ENCODE assay signal across 21 cellular contexts in the genomic region with DNA sequence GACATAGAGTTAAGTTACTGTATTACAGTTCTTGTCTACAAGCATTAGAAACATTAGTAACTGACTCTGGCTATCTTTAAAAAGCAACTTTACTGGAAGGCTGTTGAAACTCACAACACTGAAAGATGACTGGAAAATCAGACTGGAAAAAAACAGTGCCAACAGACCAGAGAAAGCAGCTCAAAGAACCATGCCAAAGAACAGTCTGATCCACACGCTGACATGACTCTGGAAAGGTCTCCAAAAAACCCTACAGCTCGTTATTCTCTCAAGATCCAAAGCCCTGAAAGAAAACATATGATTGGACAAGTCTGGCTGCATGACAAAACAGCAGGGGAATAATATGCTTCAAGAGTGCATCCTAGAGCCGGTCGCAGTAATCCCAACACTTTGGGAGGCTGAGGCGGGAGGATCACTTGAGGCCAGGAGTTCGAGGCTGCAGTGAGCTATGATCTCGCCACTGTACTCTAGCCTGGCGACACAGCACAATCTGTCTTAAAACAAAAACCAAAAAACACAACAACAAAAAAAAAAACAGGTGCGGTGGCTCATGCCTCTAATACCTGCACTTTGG. TPM values are rescaled to one million over a fixed set of nuclear protein-coding genes. Genes with fewer than 3 reads are reported as not detected.
A peak's percentile ranks its signal among the peaks of the same experiment; 100 is the strongest.
DNase-seq lines count a peak whose midpoint lies in the region; ATAC-seq, FAIRE-seq and TF ChIP-seq lines count a peak whose summit lies in the region.
"Had no signal": no experiment of that assay in that cellular context is flagged by ENCODE, and none has a peak within 500 bp of the region (broad histone marks: within the 10 kb centered on the region; RNA-seq: fewer than 3 reads in every experiment).

No MANE protein-coding gene starts in this region.

- FAIRE-seq in K562 (lab: Jason Lieb, UNC), result no peak
- FAIRE-seq: GM12892 had no signal

- H3K9me3 Mint-ChIP-seq in T-helper 2 cell treated with Interferon-gamma antibody and Interleukin-4, amounts not matched to agents 5 μg/mL and 100 μg/mL, for 36 hours, result no peaks in the 10 kb centered on the region
- no peaks in the 10 kb centered on the region for H3K9me3 Mint-ChIP-seq in stimulated activated naive B cell treated with anti-CD40 and anti-IgM and Interleukin-4, amounts not matched to agents 10 μg/mL and 1 μg/mL and 100 μg/mL, for 72 hours
- H3K9me3 Mint-ChIP-seq: activated B cell treated with CpG ODN at 0.5 μM for 24 hours; CD4-positive, alpha-beta memory T cell; HFFc6 had no signal

- no peak overlapping the region for H2AFZ ChIP-seq in K562 (ENCODE audit: low read depth, low read length)

- no peaks in the 10 kb centered on the region for H3K27me3 Mint-ChIP-seq in T-helper 2 cell treated with Interferon-gamma antibody and Interleukin-4, amounts not matched to agents 5 μg/mL and 100 μg/mL, for 36 hours (ENCODE audit: low read depth)
- no peaks in the 10 kb centered on the region for H3K27me3 Mint-ChIP-seq in stimulated activated naive B cell treated with anti-CD40 and anti-IgM and Interleukin-4, amounts not matched to agents 10 μg/mL and 1 μg/mL and 100 μg/mL, for 72 hours
- H3K27me3 Mint-ChIP-seq: activated B cell treated with CpG ODN at 0.5 μM for 24 hours; CD4-positive, alpha-beta memory T cell had no signal

- CTCF ChIA-PET in K562 (lab: Yijun Ruan, JAX; ENCODE audit: low intra/inter-chr PET ratio), result no interaction called here

- no peak overlapping the region for H3K4me3 ChIP-seq in K562
- H3K4me3 ChIP-seq in left ventricle myocardium inferior, result no peak overlapping the region
- H3K4me3 ChIP-seq: lung, thyroid gland had no signal

- BruUV-seq in K562 (replicated peaks; lab: Mats Ljungman, UMichigan), result no TSS peak

- H3K4me3 Mint-ChIP-seq in T-helper 2 cell treated with Interferon-gamma antibody and Interleukin-4, amounts not matched to agents 5 μg/mL and 100 μg/mL, for 36 hours, result no peak overlapping the region
- no peak overlapping the region for H3K4me3 Mint-ChIP-seq in stimulated activated naive B cell treated with anti-CD40 and anti-IgM and Interleukin-4, amounts not matched to agents 10 μg/mL and 1 μg/mL and 100 μg/mL, for 72 hours
- H3K4me3 Mint-ChIP-seq: activated B cell treated with CpG ODN at 0.5 μM for 24 hours, HFFc6 had no signal

- TF ChIP-seq CTCF in K562 (IDR thresholded peaks at IDR 0.05 in 2 of 3, conservative IDR thresholded peaks at IDR 0.05 in 1 of 3; ENCODE audit: insufficient read depth in 2 of 3, low read depth in 1 of 3, low read length in 3 of 3) (no peak), left ventricle myocardium inferior (IDR thresholded peaks at IDR 0.05; ENCODE audit: borderline replicate concordance) (no peak)

- 94% methylated on average over 9 of the region's 9 CpGs for WGBS in K562 (ENCODE audit: insufficient coverage, low coverage, missing lambda C conversion rate)

- no peak overlapping the region for H3K27ac ChIP-seq in K562 (ENCODE audit: extremely low read depth, low read depth, low read length)
- peak overlapping the region; percentile 70 for H3K27ac ChIP-seq in left ventricle myocardium inferior (replicated peaks)
- H3K27ac ChIP-seq: HL-60, thyroid gland had no signal

- DNase-seq in T-helper 2 cell treated with Interferon-gamma antibody and Interleukin-4, amounts not matched to agents 5 μg/mL and 100 μg/mL, for 36 hours (ENCODE audit: low spot score), result no peak
- DNase-seq in T-helper 2 cell (no peak), K562 (ENCODE audit: extremely low read depth in 1 of 4, low spot score in 3 of 4) (no peak), left ventricle myocardium inferior (no peak), amygdala (lab: John Stamatoyannopoulos, UW) (no peak)
- no peak for DNase-seq in stimulated activated naive B cell treated with anti-CD40 and anti-IgM and Interleukin-4, amounts not matched to agents 10 μg/mL and 1 μg/mL and 100 μg/mL, for 72 hours
- DNase-seq: 8988T; activated B cell treated with CpG ODN at 0.5 μM for 24 hours; amniotic stem cell; CD4-positive, alpha-beta memory T cell; EL; HFFc6; Karpas-422; NCI-H510A treated with DMSO at 0.1 percent for 48 hours; SW 1271; thyroid gland had no signal

- H3K36me3 Mint-ChIP-seq in T-helper 2 cell treated with Interferon-gamma antibody and Interleukin-4, amounts not matched to agents 5 μg/mL and 100 μg/mL, for 36 hours (ENCODE audit: low read depth), result peaks cover 56% of the 10 kb centered on the region
- H3K36me3 Mint-ChIP-seq in stimulated activated naive B cell treated with anti-CD40 and anti-IgM and Interleukin-4, amounts not matched to agents 10 μg/mL and 1 μg/mL and 100 μg/mL, for 72 hours, result peaks cover 17 to 31% of the 10 kb centered on the region in 2 donors

- H3K27ac Mint-ChIP-seq in T-helper 2 cell treated with Interferon-gamma antibody and Interleukin-4, amounts not matched to agents 5 μg/mL and 100 μg/mL, for 36 hours, result peak overlapping the region; percentile 32
- peak overlapping the region; percentile 47 for H3K27ac Mint-ChIP-seq in stimulated activated naive B cell treated with anti-CD40 and anti-IgM and Interleukin-4, amounts not matched to agents 10 μg/mL and 1 μg/mL and 100 μg/mL, for 72 hours
- H3K27ac Mint-ChIP-seq: activated B cell treated with CpG ODN at 0.5 μM for 24 hours, HFFc6 had no signal

- H3K9ac ChIP-seq in K562 (ENCODE audit: insufficient read depth in 1 of 2, low read depth in 2 of 2, low read length in 2 of 2), result no peak overlapping the region

- ATAC-seq in K562 (no peak), HG02973 (IDR thresholded peaks at IDR 0.05; ENCODE audit: unreplicated experiment) (no peak), GM19023 (IDR thresholded peaks at IDR 0.05; ENCODE audit: unreplicated experiment) (no peak)
- no peak for ATAC-seq in stimulated activated naive B cell treated with anti-CD40 and anti-IgM and Interleukin-4, amounts not matched to agents 10 μg/mL and 1 μg/mL and 100 μg/mL, for 72 hours (replicated peaks)

- no peaks in the 10 kb centered on the region for H3K27me3 ChIP-seq in K562 (ENCODE audit: control insufficient read depth in 2 of 2, insufficient read depth in 2 of 2, low read length in 2 of 2)
- no peaks in the 10 kb centered on the region for H3K27me3 ChIP-seq in left ventricle myocardium inferior (ENCODE audit: low read depth)
- H3K27me3 ChIP-seq: thyroid gland had no signal

- no peak overlapping the region for H3K4me2 ChIP-seq in K562 (ENCODE audit: insufficient read depth, low read length)

- H3K9me1 ChIP-seq in K562 (ENCODE audit: control insufficient read depth, insufficient read depth, low read length), result no peaks in the 10 kb centered on the region

- peak; percentile 1; the same call in 1 of the 2 replicates for TF ChIP-seq POLR2A in K562 (conservative IDR thresholded peaks at IDR 0.05)

- H3K4me1 ChIP-seq in K562 (replicated peaks in 1 of 2; ENCODE audit: control insufficient read depth in 2 of 2, insufficient read depth in 2 of 2, low read length in 2 of 2) (peaks cover 0 to 13% of the 10 kb centered on the region in 2 experiments; a peak in 4 of 5 replicates), left ventricle myocardium inferior (peaks cover 99% of the 10 kb centered on the region)

- H3K4me1 Mint-ChIP-seq in T-helper 2 cell treated with Interferon-gamma antibody and Interleukin-4, amounts not matched to agents 5 μg/mL and 100 μg/mL, for 36 hours (ENCODE audit: low read depth), result peaks cover 30% of the 10 kb centered on the region
- H3K4me1 Mint-ChIP-seq in stimulated activated naive B cell treated with anti-CD40 and anti-IgM and Interleukin-4, amounts not matched to agents 10 μg/mL and 1 μg/mL and 100 μg/mL, for 72 hours, result peaks cover 11 to 35% of the 10 kb centered on the region in 2 donors

- POLR2A ChIA-PET in K562 (lab: Yijun Ruan, JAX), result interaction anchor here (0.6 to 7.6 kb wide), 5 partner anchors 9 to 742 kb away, joined by 3 to 51 read pairs (median 3); no protein-coding TSS in a partner anchor

- peaks cover 100% of the 10 kb centered on the region for H3K79me2 ChIP-seq in K562 (ENCODE audit: control insufficient read depth, insufficient read depth, low read length)

- intact Hi-C loops in K562 (cut with micrococcal nuclease), result no loop called here
- intact Hi-C loops in left ventricle myocardium inferior (cut with micrococcal nuclease), result no loop called here

- H3K36me3 ChIP-seq in K562 (ENCODE audit: control insufficient read depth, insufficient read depth, low read length) (peaks cover 81% of the 10 kb centered on the region), left ventricle myocardium inferior (peaks cover 38% of the 10 kb centered on the region)

- in situ Hi-C loops in K562 (cut with MboI), result no loop called here

- H4K20me1 ChIP-seq in K562 (replicated peaks; ENCODE audit: control insufficient read depth, insufficient read depth, low read length), result 0 out of 2 replicates have a peak, but pooled peaks cover 7% of the 10 kb centered on the region

- TF ChIP-seq EP300 in K562 (IDR thresholded peaks at IDR 0.05; ENCODE audit: low read length), result no peak

- no peak for TF ChIP-seq RAD21 in K562 (CRISPR knock-in tag; conservative IDR thresholded peaks at IDR 0.05 in 1 of 2, IDR thresholded peaks at IDR 0.05 in 1 of 2)

- no peaks in the 10 kb centered on the region; the same call in 1 of the 2 replicates for H3K9me3 ChIP-seq in K562 (replicated peaks; ENCODE audit: control insufficient read depth, insufficient read depth, low read depth, low read length)
- H3K9me3 ChIP-seq in left ventricle myocardium inferior (replicated peaks), result no peaks in the 10 kb centered on the region
- H3K9me3 ChIP-seq: thyroid gland had no signal

TF ChIP-seq in K562, 482 proteins besides CTCF, POLR2A, EP300 and RAD21 (continues in another document):
- no peak for TF ChIP-seq ZNF324 (CRISPR knock-in tag; IDR thresholded peaks at IDR 0.05)

RNA-seq across cellular contexts. Expression of gene GOLPH3, which starts 5.6 kb away (rescaled TPM):
- total RNA-seq in K562 (2011; cell fraction: chromatin; rRNA removed; ENCODE audit: low replicate concordance), result 32.6 and 51.8 TPM in 2 replicates
- total RNA-seq in K562 (2011; cell fraction: nucleolus; rRNA removed), result 35.0 and 40.7 TPM in 2 replicates
- total RNA-seq in K562 (2011; cell fraction: nucleoplasm; rRNA removed), result 39.6 and 50.8 TPM in 2 replicates
- total RNA-seq in K562 (2014; rRNA removed) (54.4 and 56.9 TPM in 2 replicates), K562 (2014; rRNA removed; fragmentation: Illumina TruSeq; extraction: Trizol) (60.8 and 68.2 TPM in 2 replicates), K562 (2015; rRNA removed; fragmentation: Illumina TruSeq; extraction: Trizol) (55.3 and 60.2 TPM in 2 replicates), K562 (2021) (84.9 and 94.6 TPM in 2 replicates), left ventricle myocardium inferior (42.8 TPM)
- polyA plus RNA-seq in K562 (2011; rRNA removed) (49.2 and 55.1 TPM in 2 replicates), K562 (2014; fragmentation: Illumina TruSeq; extraction: Trizol) (66.4 and 73.3 TPM in 2 replicates), K562 (2014; fragmentation: Nextera tagmentation; extraction: Ambion mirVana) (10 to 100 TPM; 18.8 to 21.5 TPM), K562 (2014; rRNA removed) (43.9 and 48.7 TPM in 2 replicates)
- polyA plus RNA-seq in K562 (2011; cell fraction: cytosol; rRNA removed), result 27.6 and 37.7 TPM in 2 replicates
- 18.4 and 26.1 TPM in 2 replicates for polyA plus RNA-seq in K562 (2011; cell fraction: nucleus; rRNA removed)
- 48.8 and 61.6 TPM in 2 replicates for polyA plus RNA-seq in K562 (2012)
- 76.6 and 82.5 TPM in 2 replicates for polyA minus RNA-seq in K562 (2011; rRNA and poly(A)+ RNA removed)
- 33.6 and 42.7 TPM in 2 replicates for polyA minus RNA-seq in K562 (2011; cell fraction: cytosol; rRNA and poly(A)+ RNA removed)
- 27.1 and 40.3 TPM in 2 replicates for polyA minus RNA-seq in K562 (2011; cell fraction: nucleus; rRNA and poly(A)+ RNA removed)
